ENCODE assay signal across 19 cellular contexts in genomic region chr5:34460496-34460895, GRCh38.
A peak's percentile ranks its signal among the peaks of the same experiment; 100 is the strongest.
DNase-seq lines count a peak whose midpoint lies in the region; ATAC-seq, FAIRE-seq and TF ChIP-seq lines count a peak whose summit lies in the region.
"Had no signal": no experiment of that assay in that cellular context is flagged by ENCODE, and none has a peak within 500 bp of the region (broad histone marks: within the 10 kb centered on the region; RNA-seq: fewer than 3 reads in every experiment).

No MANE protein-coding gene starts in this region.

- no peaks in the 10 kb centered on the region for H3K36me3 Mint-ChIP-seq in activated CD4-positive, alpha-beta memory T cell treated with anti-CD3 and anti-CD28 coated beads for 36 hours
- no peaks in the 10 kb centered on the region for H3K36me3 Mint-ChIP-seq in activated CD4-positive, alpha-beta T cell treated with anti-CD3 and anti-CD28 coated beads for 36 hours (ENCODE audit: low read depth)

- no peak overlapping the region for H3K9ac ChIP-seq in fibroblast of lung (ENCODE audit: insufficient read depth, low read length)

- ATAC-seq in pancreas, result no peak
- no peak for ATAC-seq in activated CD4-positive, alpha-beta T cell treated with anti-CD3 and anti-CD28 coated beads for 36 hours
- ATAC-seq: Panc1 had no signal

- peaks cover 4% of the 10 kb centered on the region for H3K4me1 Mint-ChIP-seq in activated CD4-positive, alpha-beta memory T cell treated with anti-CD3 and anti-CD28 coated beads for 36 hours (ENCODE audit: low read depth)
- H3K4me1 Mint-ChIP-seq in activated CD4-positive, alpha-beta T cell treated with anti-CD3 and anti-CD28 coated beads for 36 hours, result peaks cover 2% of the 10 kb centered on the region

- peaks cover 11% of the 10 kb centered on the region for H3K9me3 Mint-ChIP-seq in activated CD4-positive, alpha-beta memory T cell treated with anti-CD3 and anti-CD28 coated beads for 36 hours
- H3K9me3 Mint-ChIP-seq in activated CD4-positive, alpha-beta T cell treated with anti-CD3 and anti-CD28 coated beads for 36 hours (ENCODE audit: low read depth), result peaks cover 4% of the 10 kb centered on the region

- DNase-seq in EH (ENCODE audit: low read depth), result peak; percentile 62
- DNase-seq in cardiac fibroblast (ENCODE audit: low read depth in 2 of 2), result peak; percentile 30 to 58
- DNase-seq in fibroblast of lung (ENCODE audit: low read depth in 2 of 2), result peak; percentile 23 to 50
- no peak for DNase-seq in pancreas
- DNase-seq in activated CD4-positive, alpha-beta memory T cell treated with anti-CD3 and anti-CD28 coated beads for 36 hours, result no peak
- DNase-seq in SIG-M5 treated with dmso at 0.1 percent for 504 hours (lab: John Stamatoyannopoulos, UW; ENCODE audit: unreplicated experiment), result no peak
- DNase-seq in activated CD4-positive, alpha-beta T cell treated with anti-CD3 and anti-CD28 coated beads for 36 hours, result no peak
- DNase-seq: 8988T; CD8-positive, alpha-beta memory T cell; GDM1; H7; Karpas-422; NCI-H1694; NCI-H2171; NCI-H524 treated with DMSO at 0.1 percent for 48 hours; NCI-H82 had no signal

- no peaks in the 10 kb centered on the region for H3K4me1 ChIP-seq in fibroblast of lung (ENCODE audit: control insufficient read depth, extremely low read depth, insufficient read depth, low read length)
- H3K4me1 ChIP-seq in pancreas, result no peaks in the 10 kb centered on the region
- H3K4me1 ChIP-seq: SJSA1 had no signal

- H3K27ac Mint-ChIP-seq in activated CD4-positive, alpha-beta memory T cell treated with anti-CD3 and anti-CD28 coated beads for 36 hours, result no peak overlapping the region
- H3K27ac Mint-ChIP-seq in activated CD4-positive, alpha-beta T cell treated with anti-CD3 and anti-CD28 coated beads for 36 hours, result no peak overlapping the region
- H3K27ac Mint-ChIP-seq: CD8-positive, alpha-beta memory T cell had no signal

- H3K27me3 Mint-ChIP-seq in activated CD4-positive, alpha-beta memory T cell treated with anti-CD3 and anti-CD28 coated beads for 36 hours, result peaks cover 5% of the 10 kb centered on the region
- H3K27me3 Mint-ChIP-seq in activated CD4-positive, alpha-beta T cell treated with anti-CD3 and anti-CD28 coated beads for 36 hours, result peaks cover 6% of the 10 kb centered on the region

- no peak overlapping the region for H3K4me3 Mint-ChIP-seq in activated CD4-positive, alpha-beta memory T cell treated with anti-CD3 and anti-CD28 coated beads for 36 hours
- H3K4me3 Mint-ChIP-seq in activated CD4-positive, alpha-beta T cell treated with anti-CD3 and anti-CD28 coated beads for 36 hours, result no peak overlapping the region
- H3K4me3 Mint-ChIP-seq: CD8-positive, alpha-beta memory T cell had no signal

- no peaks in the 10 kb centered on the region for H3K27me3 ChIP-seq in fibroblast of lung (ENCODE audit: control insufficient read depth, insufficient read depth, low read length)
- no peaks in the 10 kb centered on the region for H3K27me3 ChIP-seq in pancreas
- H3K27me3 ChIP-seq: SJSA1 had no signal

- no peaks in the 10 kb centered on the region for H3K36me3 ChIP-seq in fibroblast of lung (ENCODE audit: control insufficient read depth, insufficient read depth, low read length)
- no peaks in the 10 kb centered on the region for H3K36me3 ChIP-seq in pancreas
- H3K36me3 ChIP-seq: SJSA1 had no signal

- WGBS in pancreas, 2 donors, result 0 to 39% methylated on average over 1 of the region's 1 CpG

- H3K27ac ChIP-seq in fibroblast of lung (ENCODE audit: insufficient read depth, low read length) (no peak overlapping the region), pancreas (no peak overlapping the region)
- H3K27ac ChIP-seq: C4-2B, SJSA1 had no signal

- no peaks in the 10 kb centered on the region for H3K9me3 ChIP-seq in fibroblast of lung (ENCODE audit: control insufficient read depth, insufficient read depth, low read depth, low read length)
- H3K9me3 ChIP-seq in pancreas, result no peaks in the 10 kb centered on the region
- H3K9me3 ChIP-seq: SJSA1 had no signal

- CTCF ChIA-PET in activated CD4-positive, alpha-beta memory T cell treated with anti-CD3 and anti-CD28 coated beads for 36 hours (lab: Charles Lee), result interaction anchor here (0.7 to 1.0 kb wide), 2 partner anchors 14 to 16 kb away, joined by 3 to 5 read pairs; no protein-coding TSS in a partner anchor
- CTCF ChIA-PET in activated CD4-positive, alpha-beta T cell treated with anti-CD3 and anti-CD28 coated beads for 36 hours (lab: Charles Lee), result interaction anchor here (0.6 to 1.5 kb wide), 3 partner anchors 13 to 469 kb away, joined by 3 to 10 read pairs (median 3); no protein-coding TSS in a partner anchor

- peak; percentile 80 for FAIRE-seq in pancreas (lab: Jason Lieb, UNC)

- TF ChIP-seq CTCF in cardiac fibroblast (IDR thresholded peaks at IDR 0.05; ENCODE audit: low read depth, low read length) (no peak), fibroblast of lung (conservative IDR thresholded peaks at IDR 0.05 in 1 of 2, IDR thresholded peaks at IDR 0.05 in 1 of 2; ENCODE audit: low read depth in 1 of 2, low read length in 2 of 2) (no peak), pancreas (IDR thresholded peaks at IDR 0.05) (no peak)

- intact Hi-C loops in pancreas (cut with DNase I), result loop anchor here in 1 of 3 donors (10.0 kb wide), 1 partner anchor 456 kb away; the partner anchor contains the start of gene AMACR
- intact Hi-C loops in activated CD4-positive, alpha-beta memory T cell treated with anti-CD3 and anti-CD28 coated beads for 36 hours (cut with micrococcal nuclease), result no loop called here
- intact Hi-C loops in activated CD4-positive, alpha-beta T cell treated with anti-CD3 and anti-CD28 coated beads for 36 hours (cut with DNase I, micrococcal nuclease), result loop anchor here in 1 of 2 experiments (10.0 kb wide), 1 partner anchor 876 kb away; no protein-coding TSS in a partner anchor

- POLR2A ChIA-PET in activated CD4-positive, alpha-beta memory T cell treated with anti-CD3 and anti-CD28 coated beads for 36 hours (lab: Charles Lee), result no interaction called here
- POLR2A ChIA-PET in activated CD4-positive, alpha-beta T cell treated with anti-CD3 and anti-CD28 coated beads for 36 hours (lab: Charles Lee), result no interaction called here

- H2AFZ ChIP-seq in fibroblast of lung (ENCODE audit: low read length), result no peak overlapping the region

- H3K79me2 ChIP-seq in fibroblast of lung (ENCODE audit: control insufficient read depth, insufficient read depth, low read length), result no peaks in the 10 kb centered on the region

- no peaks in the 10 kb centered on the region for H4K20me1 ChIP-seq in fibroblast of lung (ENCODE audit: control insufficient read depth, extremely low read depth, insufficient read depth, low read length)

- no peak overlapping the region for H3K4me2 ChIP-seq in fibroblast of lung (ENCODE audit: extremely low read depth, insufficient read depth, low read length)

- H3K4me3 ChIP-seq in cardiac fibroblast (replicated peaks in 1 of 2; ENCODE audit: low read depth in 2 of 2, low read length in 2 of 2) (no peak overlapping the region), fibroblast of lung (replicated peaks in 1 of 4; ENCODE audit: control extremely low read depth in 1 of 4, insufficient read depth in 1 of 4, low read depth in 3 of 4, low read length in 4 of 4) (no peak overlapping the region), pancreas (no peak overlapping the region)
- H3K4me3 ChIP-seq: SJSA1 had no signal

Comparison
In these comparisons a context has a peak if more than half of its experiments do, and no peak if none do; other contexts are left out.
1. DNase-seq: peak in EH (single experiment), cardiac fibroblast (2 of 2) and fibroblast of lung (2 of 2); none in pancreas (0 of 6), activated CD4-positive, alpha-beta memory T cell treated with anti-CD3 and anti-CD28 coated beads for 36 hours (single experiment), SIG-M5 treated with dmso at 0.1 percent for 504 hours (single experiment) and activated CD4-positive, alpha-beta T cell treated with anti-CD3 and anti-CD28 coated beads for 36 hours (single experiment).